In genomic region chr13:26465954-26466353, GRCh38 we compare ENCODE assay signal across 27 cellular contexts.
"Had no signal": no experiment of that assay in that cellular context is flagged by ENCODE, and none has a peak within 500 bp of the region (broad histone marks: within the 10 kb centered on the region; RNA-seq: fewer than 3 reads in every experiment).

No MANE protein-coding gene starts in this region.

- H3K79me2 ChIP-seq: hepatocyte had no signal

- H3K27ac ChIP-seq: hepatocyte, pancreas, prostate gland, right lobe of liver, spleen, suprapubic skin, thoracic aorta, tibial artery, upper lobe of right lung had no signal

- FAIRE-seq: keratinocyte, pancreas, small intestine, urothelium cell line had no signal

- H3K4me1 ChIP-seq: pancreas, prostate gland, right lobe of liver, spleen, suprapubic skin, upper lobe of right lung had no signal

- H3K4me3 ChIP-seq: heart right ventricle, hepatocyte, lung, pancreas, prostate gland, right lobe of liver, spleen, suprapubic skin, thoracic aorta, tibial artery, upper lobe of right lung had no signal

- H3K4me3 Mint-ChIP-seq: mesothelial cell of epicardium; naive thymus-derived CD4-positive, alpha-beta T cell; natural killer cell treated with Interleukin-12 subunit alpha and Interleukin-12 subunit beta and Interleukin-15 and Interleukin-18, amount 100 ng/mL, for 72 hours; stimulated activated effector memory CD8-positive, alpha-beta T cell treated with anti-CD3 and anti-CD28 coated beads, Interleukin-12 subunit alpha, Interleukin-12 subunit beta, amount 100 ng/mL, for 72 hours; stimulated activated naive CD8-positive, alpha-beta T cell treated with anti-CD3 and anti-CD28 coated beads, Interleukin-15, Interleukin-2, amounts not matched to agents 100 ng/mL and 50 ng/mL, for 24 hours had no signal

- H3K27ac Mint-ChIP-seq: mesothelial cell of epicardium; naive thymus-derived CD4-positive, alpha-beta T cell; natural killer cell treated with Interleukin-12 subunit alpha and Interleukin-12 subunit beta and Interleukin-15 and Interleukin-18, amount 100 ng/mL, for 72 hours; stimulated activated effector memory CD8-positive, alpha-beta T cell treated with anti-CD3 and anti-CD28 coated beads, Interleukin-12 subunit alpha, Interleukin-12 subunit beta, amount 100 ng/mL, for 72 hours; stimulated activated naive CD8-positive, alpha-beta T cell treated with anti-CD3 and anti-CD28 coated beads, Interleukin-15, Interleukin-2, amounts not matched to agents 100 ng/mL and 50 ng/mL, for 24 hours had no signal

- H3K9me3 Mint-ChIP-seq: mesothelial cell of epicardium; naive thymus-derived CD4-positive, alpha-beta T cell; natural killer cell treated with Interleukin-12 subunit alpha and Interleukin-12 subunit beta and Interleukin-15 and Interleukin-18, amount 100 ng/mL, for 72 hours; stimulated activated naive CD8-positive, alpha-beta T cell treated with anti-CD3 and anti-CD28 coated beads, Interleukin-15, Interleukin-2, amounts not matched to agents 100 ng/mL and 50 ng/mL, for 24 hours had no signal

- H2AFZ ChIP-seq: hepatocyte had no signal

- H3K9me3 ChIP-seq: heart right ventricle, pancreas, prostate gland, right lobe of liver, spleen, suprapubic skin, thoracic aorta, tibial artery, upper lobe of right lung had no signal

- H3K4me1 Mint-ChIP-seq: mesothelial cell of epicardium; naive thymus-derived CD4-positive, alpha-beta T cell; stimulated activated effector memory CD8-positive, alpha-beta T cell treated with anti-CD3 and anti-CD28 coated beads, Interleukin-12 subunit alpha, Interleukin-12 subunit beta, amount 100 ng/mL, for 72 hours had no signal

- DNase-seq: kidney glomerular epithelial cell; mesendoderm; naive thymus-derived CD4-positive, alpha-beta T cell; pancreas; posterior cingulate gyrus; retina; right lobe of liver; small intestine; spleen; stimulated activated CD4-positive, alpha-beta T cell treated with anti-CD3 and anti-CD28 coated beads, Interleukin-4, amount 100 ng/mL, for 24 hours; stimulated activated naive CD4-positive, alpha-beta T cell; tibial artery; trophoblast cell; upper lobe of right lung had no signal

- H3K36me3 ChIP-seq: heart right ventricle, pancreas, prostate gland, right lobe of liver, spleen, suprapubic skin, thoracic aorta, tibial artery, upper lobe of right lung had no signal

- H3K4me2 ChIP-seq: hepatocyte had no signal

- H3K27me3 ChIP-seq: hepatocyte, pancreas, right lobe of liver, tibial artery, upper lobe of right lung had no signal

- H3K36me3 Mint-ChIP-seq: mesothelial cell of epicardium; naive thymus-derived CD4-positive, alpha-beta T cell; natural killer cell treated with Interleukin-12 subunit alpha and Interleukin-12 subunit beta and Interleukin-15 and Interleukin-18, amount 100 ng/mL, for 72 hours; stimulated activated effector memory CD8-positive, alpha-beta T cell treated with anti-CD3 and anti-CD28 coated beads, Interleukin-12 subunit alpha, Interleukin-12 subunit beta, amount 100 ng/mL, for 72 hours had no signal

- ATAC-seq: left lobe of liver; naive thymus-derived CD4-positive, alpha-beta T cell; natural killer cell treated with Interleukin-12 subunit alpha and Interleukin-12 subunit beta and Interleukin-15 and Interleukin-18, amount 100 ng/mL, for 72 hours; pancreas; right lobe of liver; stimulated activated effector memory CD8-positive, alpha-beta T cell treated with anti-CD3 and anti-CD28 coated beads, Interleukin-12 subunit alpha, Interleukin-12 subunit beta, amount 100 ng/mL, for 72 hours had no signal
